8 cellular contexts compared by ENCODE assay signal in genomic region chr15:66789029-66790025, GRCh38.
DNase-seq lines count a peak whose midpoint lies in the region; ATAC-seq, FAIRE-seq and TF ChIP-seq lines count a peak whose summit lies in the region.

No MANE protein-coding gene starts in this region.

- intact Hi-C loops in PC-9 (cut with micrococcal nuclease; ENCODE audit: unreplicated experiment) (loop anchor here (2.0 kb wide), 1 partner anchor 61 kb away; no protein-coding TSS in a partner anchor), esophagus squamous epithelium (cut with DNase I) (no loop called here), pancreas (cut with DNase I) (loop anchor here in 1 of 3 donors (10.0 kb wide), 1 partner anchor 65 kb away; no protein-coding TSS in a partner anchor)

- no peak overlapping the region for H2AFZ ChIP-seq in PC-9

- H3K36me3 ChIP-seq in PC-9 (ENCODE audit: low read depth) (no peaks in the 10 kb centered on the region), esophagus squamous epithelium (no peaks in the 10 kb centered on the region), pancreas (no peaks in the 10 kb centered on the region)

- H3K27me3 ChIP-seq in PC-9 (ENCODE audit: insufficient read depth, low read depth) (no peaks in the 10 kb centered on the region), esophagus squamous epithelium (no peaks in the 10 kb centered on the region), pancreas (no peaks in the 10 kb centered on the region)

- 50 to 58% methylated on average over 5 of the region's 5 CpGs for WGBS in esophagus squamous epithelium, 2 donors
- 71 to 76% methylated on average over 5 of the region's 5 CpGs for WGBS in pancreas, 2 donors

- no peaks in the 10 kb centered on the region for H3K79me2 ChIP-seq in PC-9 (ENCODE audit: low read depth)

- POLR2A ChIA-PET in PC-9 (lab: Charles Lee; ENCODE audit: unreplicated experiment) = interaction anchor here (0.6 kb wide), 1 partner anchor 88 kb away, joined by 5 read pairs; the partner anchor contains the start of gene SMAD6

- no peaks in the 10 kb centered on the region for H3F3A ChIP-seq in PC-9 (ENCODE audit: insufficient read depth, low read depth)

- BruUV-seq in PC-9 (replicated peaks; lab: Mats Ljungman, UMichigan) = no TSS peak

- H4K20me1 ChIP-seq in PC-9 (ENCODE audit: insufficient read depth) = no peaks in the 10 kb centered on the region

- CTCF ChIA-PET in PC-9 (lab: Charles Lee) = interaction anchor here (0.5 to 1.3 kb wide), 3 partner anchors 22 to 62 kb away, joined by 3 to 12 read pairs (median 11); no protein-coding TSS in a partner anchor

- peak; percentile 72 to 95 (median 90) for ATAC-seq in pancreas
- ATAC-seq in HG03097 (IDR thresholded peaks at IDR 0.05; ENCODE audit: low FRiP score, unreplicated experiment) = no peak
- ATAC-seq in HG03039 (IDR thresholded peaks at IDR 0.05; ENCODE audit: unreplicated experiment) = no peak

- H3K4me1 ChIP-seq in PC-9 (replicated peaks; ENCODE audit: insufficient read depth) (no peaks in the 10 kb centered on the region), esophagus squamous epithelium (peaks cover 0 to 14% (median 8%) of the 10 kb centered on the region in 3 donors), pancreas (no peaks in the 10 kb centered on the region)

- TF ChIP-seq POLR2A in esophagus squamous epithelium (IDR thresholded peaks at IDR 0.05) = no peak

- H3K9me3 ChIP-seq in PC-9 (ENCODE audit: insufficient read depth, low read depth) (no peaks in the 10 kb centered on the region), esophagus squamous epithelium (no peaks in the 10 kb centered on the region), pancreas (no peaks in the 10 kb centered on the region)

- DNase-seq in PC-9 (no peak), esophagus squamous epithelium (lab: John Stamatoyannopoulos, UW) (no peak), pancreas (peak in 2 of 6 donors; percentile 32 to 58)
- no peak for DNase-seq in stimulated activated naive CD4-positive, alpha-beta T cell treated with Interleukin-2 at 50 U/mL for 16 hours (lab: John Stamatoyannopoulos, UW)
- no peak for DNase-seq in activated CD4-positive, CD25-positive, alpha-beta regulatory T cell treated with anti-CD3 and anti-CD28 coated beads, Interleukin-2, amount 50 U/mL, for 72 hours

- H3K27ac ChIP-seq in PC-9 (no peak overlapping the region), esophagus squamous epithelium (peak overlapping the region in 3 of 4 donors; percentile 18 to 53 (median 52)), pancreas (no peak overlapping the region)

- no peaks in the 10 kb centered on the region for H3K9me2 ChIP-seq in PC-9 (ENCODE audit: insufficient read depth)

- TF ChIP-seq CTCF in GM12873 (IDR thresholded peaks at IDR 0.05; ENCODE audit: insufficient read depth, low read depth, low read length, missing control alignments) (peak; percentile 56), PC-9 (conservative IDR thresholded peaks at IDR 0.05) (peak; percentile 59), esophagus squamous epithelium (IDR thresholded peaks at IDR 0.05) (peak in 5 of 6 experiments; percentile 12 to 52 (median 29)), pancreas (IDR thresholded peaks at IDR 0.05) (peak in 1 of 4 donors; percentile 32)

- no peak overlapping the region for H3K4me2 ChIP-seq in PC-9

- H3K4me3 ChIP-seq in PC-9 = no peak overlapping the region
- no peak overlapping the region for H3K4me3 ChIP-seq in esophagus squamous epithelium
- H3K4me3 ChIP-seq in pancreas = no peak overlapping the region

- no peak for FAIRE-seq in pancreas (lab: Jason Lieb, UNC)

Comparison
In these comparisons a context has a peak if more than half of its experiments do, and no peak if none do; other contexts are left out.
1. H3K27ac ChIP-seq: peak in esophagus squamous epithelium (3 of 4); none in PC-9 (single experiment) and pancreas (0 of 4).
2. ATAC-seq: peak in pancreas (4 of 4); none in HG03097 (single experiment) and HG03039 (single experiment).